27 cellular contexts compared by ENCODE assay signal in the genomic region with DNA sequence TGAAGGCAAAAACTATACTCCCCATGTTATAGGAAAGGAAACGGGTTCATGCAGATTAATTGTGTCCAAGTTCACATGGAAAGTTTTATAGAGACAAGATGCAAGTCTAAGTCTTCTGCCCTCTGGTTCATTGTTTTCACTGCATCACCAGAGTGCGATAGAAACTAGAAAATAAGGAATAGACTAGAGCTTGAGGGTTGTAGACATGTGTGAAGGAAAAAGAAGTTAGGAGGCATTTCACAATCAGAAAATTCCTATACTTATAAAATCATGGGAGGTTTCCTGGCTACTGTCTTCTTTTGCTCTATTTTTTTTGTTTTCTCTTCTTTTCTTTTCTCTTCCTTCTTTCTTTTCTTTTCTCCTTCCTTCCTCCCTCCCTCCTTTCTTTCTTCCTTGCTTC.
"Had no signal": no experiment of that assay in that cellular context is flagged by ENCODE, and none has a peak within 500 bp of the region (broad histone marks: within the 10 kb centered on the region; RNA-seq: fewer than 3 reads in every experiment).

No MANE protein-coding gene starts in this region.

- H3K4me1 ChIP-seq: colonic mucosa, foreskin keratinocyte, gastrocnemius medialis, gastroesophageal sphincter, heart left ventricle, heart right ventricle had no signal

- ATAC-seq: effector memory CD8-positive, alpha-beta T cell; esophagus mucosa; foreskin keratinocyte; gastrocnemius medialis; gastroesophageal sphincter; heart left ventricle; heart right ventricle had no signal

- H3K4me2 ChIP-seq: hepatocyte had no signal

- H3K9me3 ChIP-seq: colonic mucosa, esophagus muscularis mucosa, esophagus squamous epithelium, gastrocnemius medialis, gastroesophageal sphincter, heart left ventricle, heart right ventricle had no signal

- H2AFZ ChIP-seq: hepatocyte had no signal

- H3K27ac ChIP-seq: colonic mucosa, coronary artery, dorsolateral prefrontal cortex, epithelial cell of prostate, esophagus muscularis mucosa, esophagus squamous epithelium, foreskin keratinocyte, gastrocnemius medialis, gastroesophageal sphincter, heart left ventricle, heart right ventricle, hepatocyte had no signal

- FAIRE-seq: endometrium, endothelial cell of umbilical vein had no signal

- H3K79me2 ChIP-seq: hepatocyte had no signal

- H3K36me3 ChIP-seq: colonic mucosa, esophagus muscularis mucosa, gastrocnemius medialis, gastroesophageal sphincter had no signal

- DNase-seq: colonic mucosa; cortex of kidney; dermis blood vessel endothelial cell; dorsolateral prefrontal cortex; effector CD4-positive, alpha-beta T cell; effector CD8-positive, alpha-beta T cell; effector memory CD4-positive, alpha-beta T cell; effector memory CD8-positive, alpha-beta T cell; endodermal cell; erythroblast; esophagus squamous epithelium; foreskin fibroblast; foreskin keratinocyte; foreskin melanocyte; gastrocnemius medialis; glutamatergic neuron; head of caudate nucleus; heart left ventricle; heart right ventricle had no signal

- H3K4me3 ChIP-seq: colonic mucosa, coronary artery, dorsolateral prefrontal cortex, esophagus muscularis mucosa, esophagus squamous epithelium, gastrocnemius medialis, gastroesophageal sphincter, heart left ventricle, heart right ventricle, hepatocyte had no signal

- H3K27me3 ChIP-seq: colonic mucosa, dorsolateral prefrontal cortex, esophagus muscularis mucosa, esophagus squamous epithelium, foreskin keratinocyte, gastrocnemius medialis, gastroesophageal sphincter, heart left ventricle, heart right ventricle, hepatocyte had no signal
